Comparison of ENCODE assay signal across 8 cellular contexts in genomic region chr9:131126059-131126426, GRCh38. TPM values are rescaled to one million over a fixed set of nuclear protein-coding genes. Genes with fewer than 3 reads are reported as not detected.
DNase-seq lines count a peak whose midpoint lies in the region; ATAC-seq, FAIRE-seq and TF ChIP-seq lines count a peak whose summit lies in the region.

No MANE protein-coding gene starts in this region.

- TF ChIP-seq EP300 in HepG2 (IDR thresholded peaks at IDR 0.05; ENCODE audit: low read depth in 2 of 2, low read length in 2 of 2) (no peak), HepG2 (CRISPR knock-in tag; IDR thresholded peaks at IDR 0.05; ENCODE audit: borderline replicate concordance) (no peak)

- peaks cover 11% of the 10 kb centered on the region for H3K4me1 ChIP-seq in astrocyte (ENCODE audit: insufficient read depth, low read length)
- H3K4me1 ChIP-seq in HepG2 (ENCODE audit: insufficient read depth, low read length): peaks cover 53% of the 10 kb centered on the region
- peaks cover 9% of the 10 kb centered on the region for H3K4me1 ChIP-seq in thymus (ENCODE audit: control insufficient read depth, insufficient read depth, low read length)

- H3K27ac ChIP-seq in astrocyte (ENCODE audit: low read depth, low read length): peak overlapping the region; percentile 72
- peak overlapping the region; percentile 94 for H3K27ac ChIP-seq in HepG2 (ENCODE audit: extremely low read length, insufficient read depth, low read length)
- H3K27ac ChIP-seq in thymus (ENCODE audit: low read depth): peak overlapping the region; percentile 69

- H3K4me3 ChIP-seq in astrocyte (ENCODE audit: insufficient read depth, low read depth, low read length) (peak overlapping the region; percentile 84), HepG2 (replicated peaks in 1 of 3; ENCODE audit: insufficient read depth in 1 of 3, low read depth in 2 of 3, low read length in 3 of 3) (peak overlapping the region; percentile 82 to 98 (median 96)), thymus (ENCODE audit: low read length) (peak overlapping the region; percentile 69)

- no TSS peak for BruUV-seq in HepG2 (replicated peaks; lab: Mats Ljungman, UMichigan)

- no peaks in the 10 kb centered on the region for H3K9me3 Mint-ChIP-seq in activated CD4-positive, alpha-beta T cell treated with anti-CD3 and anti-CD28 coated beads, Interleukin-2, amount 10 ng/mL, durations not matched to agents 7 days and 5 days
- peaks cover 2% of the 10 kb centered on the region for H3K9me3 Mint-ChIP-seq in astrocyte (ENCODE audit: unreplicated experiment)

- in situ Hi-C loops in HepG2 (cut with HindIII; ENCODE audit: extremely low pct_ligation_motif_present, low pct_unique_long_range_greater_than_20kb): no loop called here

- WGBS in HepG2 (ENCODE audit: low lambda C conversion rate): 0% methylated on average over 4 of the region's 11 CpGs
- WGBS in thymus: under 1% methylated on average over 11 of the region's 11 CpGs

- TF ChIP-seq POLR2A in HepG2 (IDR thresholded peaks at IDR 0.05; ENCODE audit: insufficient read depth in 1 of 2, low read depth in 2 of 2, low read length in 2 of 2): no peak

- H3K36me3 ChIP-seq in astrocyte (ENCODE audit: insufficient read depth, low read length) (peaks cover 24% of the 10 kb centered on the region), HepG2 (replicated peaks in 1 of 2; ENCODE audit: control insufficient read depth in 1 of 2, insufficient read depth in 2 of 2, low read length in 2 of 2) (peaks cover 10 to 45% of the 10 kb centered on the region in 2 experiments; a peak in 4 of 5 replicates), thymus (ENCODE audit: control insufficient read depth, insufficient read depth) (peaks cover 18% of the 10 kb centered on the region)

- peaks cover 34% of the 10 kb centered on the region for H3K4me1 Mint-ChIP-seq in activated CD4-positive, alpha-beta T cell treated with anti-CD3 and anti-CD28 coated beads, Interleukin-2, amount 10 ng/mL, durations not matched to agents 7 days and 5 days
- peaks cover 4% of the 10 kb centered on the region for H3K4me1 Mint-ChIP-seq in astrocyte (ENCODE audit: low read depth, unreplicated experiment)

- H3K27me3 ChIP-seq in astrocyte (ENCODE audit: insufficient read depth, low read length): no peaks in the 10 kb centered on the region
- H3K27me3 ChIP-seq in HepG2 (ENCODE audit: control insufficient read depth in 1 of 2, insufficient read depth in 2 of 2, low read length in 2 of 2): peaks cover 0 to 6% of the 10 kb centered on the region in 2 experiments; a peak in 1 of 5 replicates
- H3K27me3 ChIP-seq in thymus (ENCODE audit: control insufficient read depth, insufficient read depth): no peaks in the 10 kb centered on the region

- peak overlapping the region; percentile 98 for H3K27ac Mint-ChIP-seq in activated CD4-positive, alpha-beta T cell treated with anti-CD3 and anti-CD28 coated beads, Interleukin-2, amount 10 ng/mL, durations not matched to agents 7 days and 5 days
- H3K27ac Mint-ChIP-seq in astrocyte (ENCODE audit: unreplicated experiment): peak overlapping the region; percentile 89

- POLR2A ChIA-PET in activated CD4-positive, alpha-beta T cell treated with anti-CD3 and anti-CD28 coated beads, Interleukin-2, amount 10 ng/mL, durations not matched to agents 7 days and 5 days (lab: Charles Lee): interaction anchor here (1.0 kb wide), 1 partner anchor 140 kb away, joined by 3 read pairs; no protein-coding TSS in a partner anchor
- POLR2A ChIA-PET in HepG2 (lab: Yijun Ruan, JAX): interaction anchor here (1.2 to 2.5 kb wide), 5 partner anchors 9 to 69 kb away, joined by 3 to 19 read pairs (median 5); partner anchors contain the start of gene AIF1L

- H3K9ac ChIP-seq in astrocyte (ENCODE audit: low read length): peak overlapping the region; percentile 91
- peak overlapping the region; percentile 95 for H3K9ac ChIP-seq in HepG2 (ENCODE audit: insufficient read depth, low read depth, low read length)

- TF ChIP-seq RAD21 in HepG2 (CRISPR knock-in tag; IDR thresholded peaks at IDR 0.05): no peak

- CTCF ChIA-PET in activated CD4-positive, alpha-beta T cell treated with anti-CD3 and anti-CD28 coated beads, Interleukin-2, amount 10 ng/mL, durations not matched to agents 7 days and 5 days (lab: Charles Lee): interaction anchor here (1.0 to 1.2 kb wide), 2 partner anchors 14 to 240 kb away, joined by 3 to 4 read pairs; no protein-coding TSS in a partner anchor
- CTCF ChIA-PET in HepG2 (lab: Yijun Ruan, JAX; ENCODE audit: low intra/inter-chr PET ratio, low total read pairs): no interaction called here

- peak overlapping the region; percentile 88 for H2AFZ ChIP-seq in astrocyte (ENCODE audit: low read depth, low read length)
- no peak overlapping the region for H2AFZ ChIP-seq in HepG2 (ENCODE audit: low read length)

- peaks cover 31% of the 10 kb centered on the region for H3K36me3 Mint-ChIP-seq in activated CD4-positive, alpha-beta T cell treated with anti-CD3 and anti-CD28 coated beads, Interleukin-2, amount 10 ng/mL, durations not matched to agents 7 days and 5 days (ENCODE audit: low read depth)
- no peaks in the 10 kb centered on the region for H3K36me3 Mint-ChIP-seq in astrocyte (ENCODE audit: low read depth, unreplicated experiment)

- intact Hi-C loops in HepG2 (cut with micrococcal nuclease; ENCODE audit: unreplicated experiment): no loop called here

- no peak for DNase-seq in activated CD4-positive, alpha-beta T cell treated with anti-CD3 and anti-CD28 coated beads, Interleukin-2, amount 10 ng/mL, durations not matched to agents 7 days and 5 days
- DNase-seq in activated CD4-positive, alpha-beta T cell treated with anti-CD3 and anti-CD28 coated beads, Interleukin-2, amount 50 U/mL, for 1 hour: no peak
- DNase-seq in astrocyte (ENCODE audit: low read depth): no peak
- peak; percentile 34 for DNase-seq in HepG2 (ENCODE audit: low spot score)
- DNase-seq in dermis blood vessel endothelial cell: no peak
- no peak for DNase-seq in stimulated activated naive CD4-positive, alpha-beta T cell (lab: John Stamatoyannopoulos, UW)
- DNase-seq in NCI-H1694 treated with DMSO at 0.1 percent for 48 hours (lab: John Stamatoyannopoulos, UW): no peak

- FAIRE-seq in astrocyte (lab: Jason Lieb, UNC): no peak
- FAIRE-seq in HepG2 (lab: Jason Lieb, UNC): no peak

- ATAC-seq in HepG2: peak; percentile 2; the same call in 1 of the 3 replicates

- H3K9me3 ChIP-seq in astrocyte (ENCODE audit: insufficient read depth, low read depth, low read length): no peaks in the 10 kb centered on the region
- no peaks in the 10 kb centered on the region for H3K9me3 ChIP-seq in HepG2 (ENCODE audit: low read length)
- no peaks in the 10 kb centered on the region for H3K9me3 ChIP-seq in thymus (ENCODE audit: control insufficient read depth)

- H3K79me2 ChIP-seq in astrocyte (ENCODE audit: insufficient read depth, low read length) (peaks cover 32% of the 10 kb centered on the region), HepG2 (ENCODE audit: insufficient read depth, low read length) (peaks cover 27% of the 10 kb centered on the region)

- H4K20me1 ChIP-seq in astrocyte (ENCODE audit: insufficient read depth, low read length): peaks cover 7% of the 10 kb centered on the region
- H4K20me1 ChIP-seq in HepG2 (ENCODE audit: insufficient read depth, low read length): no peaks in the 10 kb centered on the region

- H3K4me2 ChIP-seq in astrocyte (ENCODE audit: low read length) (peak overlapping the region; percentile 85), HepG2 (ENCODE audit: low read depth, low read length) (peak overlapping the region; percentile 93)

- TF ChIP-seq CTCF in astrocyte (IDR thresholded peaks at IDR 0.05; ENCODE audit: insufficient read depth, low read depth, low read length) (no peak), HepG2 (CRISPR knock-in tag; IDR thresholded peaks at IDR 0.05) (no peak)

- H3K4me3 Mint-ChIP-seq in activated CD4-positive, alpha-beta T cell treated with anti-CD3 and anti-CD28 coated beads, Interleukin-2, amount 10 ng/mL, durations not matched to agents 7 days and 5 days: peak overlapping the region; percentile 96
- peak overlapping the region; percentile 98 for H3K4me3 Mint-ChIP-seq in astrocyte (ENCODE audit: unreplicated experiment)

- H3K27me3 Mint-ChIP-seq in activated CD4-positive, alpha-beta T cell treated with anti-CD3 and anti-CD28 coated beads, Interleukin-2, amount 10 ng/mL, durations not matched to agents 7 days and 5 days: no peaks in the 10 kb centered on the region
- H3K27me3 Mint-ChIP-seq in astrocyte (ENCODE audit: low read depth, unreplicated experiment): no peaks in the 10 kb centered on the region

RNA-seq across cellular contexts. Expression of gene NUP214, which starts 0.7 kb away (rescaled TPM):
- 10 to 100 TPM; 58.0 to 69.4 TPM for total RNA-seq in activated CD4-positive, alpha-beta T cell treated with anti-CD3 and anti-CD28 coated beads, Interleukin-2, amount 10 ng/mL, durations not matched to agents 7 days and 5 days
- total RNA-seq in astrocyte (30.5 and 33.4 TPM in 2 replicates), HepG2 (2016; rRNA removed; fragmentation: Illumina TruSeq; extraction: Trizol) (16.0 and 30.5 TPM in 2 replicates), dermis blood vessel endothelial cell (15.3 and 19.1 TPM in 2 replicates)
- 12.8 and 14.4 TPM in 2 replicates for total RNA-seq in HepG2 (2016; cell fraction: cytosol; rRNA removed; fragmentation: Illumina TruSeq; extraction: Trizol; ENCODE audit: low read depth)
- 14.2 and 21.5 TPM in 2 replicates for total RNA-seq in HepG2 (2016; cell fraction: insoluble cytoplasmic fraction; rRNA removed; fragmentation: Illumina TruSeq; extraction: Trizol)
- 16.6 and 17.1 TPM in 2 replicates for total RNA-seq in HepG2 (2016; cell fraction: membrane; rRNA removed; fragmentation: Illumina TruSeq; extraction: Trizol)
- 42.9 and 48.9 TPM in 2 replicates for total RNA-seq in HepG2 (2016; cell fraction: nucleus; rRNA removed; fragmentation: Illumina TruSeq; extraction: Trizol)
- polyA plus RNA-seq in HepG2 (2011; rRNA removed) (8.4 and 9.4 TPM in 2 replicates), thymus (35.0 TPM)
- polyA plus RNA-seq in HepG2 (2011; cell fraction: cytosol; rRNA removed): 5.4 and 5.8 TPM in 2 replicates
- polyA plus RNA-seq in HepG2 (2011; cell fraction: nucleus; rRNA removed): 22.0 and 28.1 TPM in 2 replicates
- 12.2 and 18.8 TPM in 2 replicates for polyA plus RNA-seq in HepG2 (2012)
- polyA plus RNA-seq in HepG2 (2016; cell fraction: cytosol; fragmentation: Illumina TruSeq; extraction: Trizol; ENCODE audit: low read depth): 6.8 and 7.2 TPM in 2 replicates
- polyA plus RNA-seq in HepG2 (2016; cell fraction: insoluble cytoplasmic fraction; fragmentation: Illumina TruSeq; extraction: Trizol; ENCODE audit: low read depth): 27.0 TPM in 2 replicates
- polyA plus RNA-seq in HepG2 (2016; cell fraction: membrane; fragmentation: Illumina TruSeq; extraction: Trizol; ENCODE audit: low read depth): 6.4 and 9.3 TPM in 2 replicates
- polyA plus RNA-seq in HepG2 (2016; cell fraction: nucleus; fragmentation: Illumina TruSeq; extraction: Trizol; ENCODE audit: insufficient read depth, low read depth): 38.4 and 46.4 TPM in 2 replicates
- polyA minus RNA-seq in HepG2 (2011; rRNA and poly(A)+ RNA removed; ENCODE audit: low replicate concordance): 35.2 and 116 TPM in 2 replicates
- 12.6 and 17.9 TPM in 2 replicates for polyA minus RNA-seq in HepG2 (2011; cell fraction: cytosol; rRNA and poly(A)+ RNA removed)
- polyA minus RNA-seq in HepG2 (2011; cell fraction: nucleus; rRNA and poly(A)+ RNA removed): 52.3 and 53.4 TPM in 2 replicates

RNA-seq across cellular contexts. Expression of gene AIF1L, which starts 29.7 kb away (rescaled TPM):
- total RNA-seq in activated CD4-positive, alpha-beta T cell treated with anti-CD3 and anti-CD28 coated beads, Interleukin-2, amount 10 ng/mL, durations not matched to agents 7 days and 5 days: 1 to 10 TPM in 1 of 2 experiments, under 1 TPM in 1; 0.37 to 1.4 TPM
- total RNA-seq in astrocyte: 20.2 and 23.7 TPM in 2 replicates
- total RNA-seq in HepG2 (2016; rRNA removed; fragmentation: Illumina TruSeq; extraction: Trizol): 36.5 and 42.7 TPM in 2 replicates
- total RNA-seq in HepG2 (2016; cell fraction: cytosol; rRNA removed; fragmentation: Illumina TruSeq; extraction: Trizol; ENCODE audit: low read depth): 6.6 and 7.0 TPM in 2 replicates
- 34.7 and 36.0 TPM in 2 replicates for total RNA-seq in HepG2 (2016; cell fraction: insoluble cytoplasmic fraction; rRNA removed; fragmentation: Illumina TruSeq; extraction: Trizol)
- 23.1 and 24.2 TPM in 2 replicates for total RNA-seq in HepG2 (2016; cell fraction: membrane; rRNA removed; fragmentation: Illumina TruSeq; extraction: Trizol)
- 18.6 and 21.4 TPM in 2 replicates for total RNA-seq in HepG2 (2016; cell fraction: nucleus; rRNA removed; fragmentation: Illumina TruSeq; extraction: Trizol)
- polyA plus RNA-seq in HepG2 (2011; rRNA removed): 12.1 and 12.4 TPM in 2 replicates
- polyA plus RNA-seq in HepG2 (2011; cell fraction: cytosol; rRNA removed): 9.1 and 9.5 TPM in 2 replicates
- 9.2 and 9.6 TPM in 2 replicates for polyA plus RNA-seq in HepG2 (2011; cell fraction: nucleus; rRNA removed)
- 9.9 and 10.9 TPM in 2 replicates for polyA plus RNA-seq in HepG2 (2012)
- polyA plus RNA-seq in HepG2 (2016; cell fraction: cytosol; fragmentation: Illumina TruSeq; extraction: Trizol; ENCODE audit: low read depth): 12.3 and 14.5 TPM in 2 replicates
- polyA plus RNA-seq in HepG2 (2016; cell fraction: insoluble cytoplasmic fraction; fragmentation: Illumina TruSeq; extraction: Trizol; ENCODE audit: low read depth): 40.5 and 48.2 TPM in 2 replicates
- 21.8 and 26.9 TPM in 2 replicates for polyA plus RNA-seq in HepG2 (2016; cell fraction: membrane; fragmentation: Illumina TruSeq; extraction: Trizol; ENCODE audit: low read depth)
- 29.8 and 37.4 TPM in 2 replicates for polyA plus RNA-seq in HepG2 (2016; cell fraction: nucleus; fragmentation: Illumina TruSeq; extraction: Trizol; ENCODE audit: insufficient read depth, low read depth)
- 17.7 and 21.6 TPM in 2 replicates for polyA minus RNA-seq in HepG2 (2011; rRNA and poly(A)+ RNA removed; ENCODE audit: low replicate concordance)
- polyA minus RNA-seq in HepG2 (2011; cell fraction: cytosol; rRNA and poly(A)+ RNA removed): 8.5 and 8.7 TPM in 2 replicates
- polyA minus RNA-seq in HepG2 (2011; cell fraction: nucleus; rRNA and poly(A)+ RNA removed): 5.8 and 6.1 TPM in 2 replicates
- 4.4 TPM for polyA plus RNA-seq in thymus
- 15.3 and 26.4 TPM in 2 replicates for total RNA-seq in dermis blood vessel endothelial cell
